In the genomic region with DNA sequence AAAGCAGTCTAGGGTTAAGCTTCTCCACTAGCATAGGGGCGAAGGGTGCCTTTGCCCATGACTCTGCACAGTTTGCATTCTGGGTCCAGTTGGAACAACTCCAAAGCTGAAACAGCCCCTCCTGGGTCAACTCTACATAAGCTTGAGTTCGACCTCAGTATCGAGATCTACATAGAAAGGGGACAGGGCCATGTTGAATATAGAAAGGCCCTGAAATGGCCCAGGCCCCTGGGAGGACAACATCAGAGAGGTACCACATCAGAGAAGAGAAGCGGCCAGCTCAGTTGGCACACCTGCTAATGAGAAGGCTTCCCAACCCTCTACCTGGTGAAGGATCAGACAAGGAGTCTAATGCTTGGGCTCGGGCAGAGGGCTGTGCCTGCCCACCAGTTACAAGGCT, we compare ENCODE assay signal across 12 cellular contexts. TPM values are rescaled to one million over a fixed set of nuclear protein-coding genes. Genes with fewer than 3 reads are reported as not detected.
DNase-seq lines count a peak whose midpoint lies in the region; ATAC-seq and TF ChIP-seq lines count a peak whose summit lies in the region.
"Had no signal": no experiment of that assay in that cellular context is flagged by ENCODE, and none has a peak within 500 bp of the region (broad histone marks: within the 10 kb centered on the region; RNA-seq: fewer than 3 reads in every experiment).

No MANE protein-coding gene starts in this region.

- H3K4me1 ChIP-seq in DND-41 (ENCODE audit: insufficient read depth, low read length) (peaks cover 100% of the 10 kb centered on the region), OCI-LY1 (ENCODE audit: insufficient read depth, low read length, severe bottlenecking) (peaks cover 63% of the 10 kb centered on the region), duodenal mucosa (ENCODE audit: control insufficient read depth in 1 of 2, insufficient read depth in 2 of 2, low read length in 2 of 2) (peaks cover 56 to 72% of the 10 kb centered on the region in 2 donors), sigmoid colon (peaks cover 0 to 5% (median 4%) of the 10 kb centered on the region in 4 donors)

- H3K9me3 ChIP-seq in DND-41 (ENCODE audit: insufficient read depth, low read length, severe bottlenecking), result no peaks in the 10 kb centered on the region
- H3K9me3 ChIP-seq in OCI-LY1 (ENCODE audit: low read length), result no peaks in the 10 kb centered on the region
- no peaks in the 10 kb centered on the region for H3K9me3 ChIP-seq in duodenal mucosa (ENCODE audit: control insufficient read depth in 1 of 2, low read length in 2 of 2)
- H3K9me3 ChIP-seq in sigmoid colon, result no peaks in the 10 kb centered on the region

- peak; percentile 41 for DNase-seq in DND-41
- DNase-seq in sigmoid colon, result no peak
- no peak for DNase-seq in NCI-H1930 (lab: John Stamatoyannopoulos, UW)
- DNase-seq: amygdala; effector CD4-positive, alpha-beta T cell; IMR-90; NCI-H82 had no signal

- WGBS in sigmoid colon, 2 donors, result 78 to 90% methylated on average over 5 of the region's 5 CpGs

- H3K27me3 ChIP-seq in DND-41 (ENCODE audit: insufficient read depth, low read length, poor library complexity), result no peaks in the 10 kb centered on the region
- no peaks in the 10 kb centered on the region for H3K27me3 ChIP-seq in OCI-LY1 (ENCODE audit: insufficient read depth, low read length)
- no peaks in the 10 kb centered on the region for H3K27me3 ChIP-seq in duodenal mucosa (ENCODE audit: control insufficient read depth in 1 of 2, insufficient read depth in 2 of 2, low read length in 2 of 2)
- peaks cover 4 to 26% (median 7%) of the 10 kb centered on the region in 3 donors for H3K27me3 ChIP-seq in sigmoid colon

- TF ChIP-seq CTCF in DND-41 (IDR thresholded peaks at IDR 0.05; ENCODE audit: borderline replicate concordance, extremely low read depth, low read length, poor library complexity, severe bottlenecking), result no peak
- TF ChIP-seq CTCF in OCI-LY1 (IDR thresholded peaks at IDR 0.05; ENCODE audit: low read length), result no peak
- no peak for TF ChIP-seq CTCF in sigmoid colon (IDR thresholded peaks at IDR 0.05)

- TF ChIP-seq EP300 in sigmoid colon (IDR thresholded peaks at IDR 0.05), result no peak

- H3K79me2 ChIP-seq in DND-41 (ENCODE audit: insufficient read depth, low read length), result peaks cover 98% of the 10 kb centered on the region
- peaks cover 10% of the 10 kb centered on the region; the same call in 1 of the 2 replicates for H3K79me2 ChIP-seq in OCI-LY1 (ENCODE audit: insufficient read depth, low read length)
- H3K79me2 ChIP-seq: parathyroid adenoma had no signal

- ATAC-seq in DND-41 (ENCODE audit: insufficient read depth, low read depth) (no peak), HG02938 (IDR thresholded peaks at IDR 0.05; ENCODE audit: unreplicated experiment) (no peak), HG02610 (IDR thresholded peaks at IDR 0.05; ENCODE audit: unreplicated experiment) (no peak)

- H3K36me3 ChIP-seq in DND-41 (ENCODE audit: insufficient read depth, low read length) (peaks cover 65% of the 10 kb centered on the region), OCI-LY1 (ENCODE audit: insufficient read depth, low read length) (peaks cover 86% of the 10 kb centered on the region), duodenal mucosa (ENCODE audit: control insufficient read depth in 1 of 2, insufficient read depth in 2 of 2, low read length in 2 of 2) (peaks cover 50 to 61% of the 10 kb centered on the region in 2 donors), sigmoid colon (no peaks in the 10 kb centered on the region)

- H3K4me2 ChIP-seq in DND-41 (ENCODE audit: insufficient read depth, low read length) (peak overlapping the region; percentile 75), OCI-LY1 (ENCODE audit: low read length) (no peak overlapping the region; the same call in 1 of the 2 replicates)

- H3K27ac ChIP-seq in DND-41 (ENCODE audit: low read length) (peak overlapping the region; percentile 89), OCI-LY1 (ENCODE audit: low read depth, low read length, poor library complexity, severe bottlenecking) (peak overlapping the region; percentile 89), duodenal mucosa (ENCODE audit: low read depth, low read length) (no peak overlapping the region), sigmoid colon (no peak overlapping the region)

- H3F3A ChIP-seq in OCI-LY1 (ENCODE audit: insufficient read depth, low read length), result no peaks in the 10 kb centered on the region

- H3K9ac ChIP-seq in DND-41 (ENCODE audit: low read depth, low read length), result peak overlapping the region; percentile 73
- peak overlapping the region; percentile 35; the same call in 1 of the 2 replicates for H3K9ac ChIP-seq in OCI-LY1 (ENCODE audit: low read length)
- peak overlapping the region; percentile 48 to 65 for H3K9ac ChIP-seq in duodenal mucosa (ENCODE audit: low read depth in 1 of 2, low read length in 2 of 2)
- H3K9ac ChIP-seq: parathyroid adenoma had no signal

- H4K20me1 ChIP-seq in DND-41 (ENCODE audit: insufficient read depth, low read length), result peaks cover 26% of the 10 kb centered on the region
- H4K20me1 ChIP-seq in OCI-LY1 (ENCODE audit: insufficient read depth, low read length), result no peaks in the 10 kb centered on the region

- H2AFZ ChIP-seq in DND-41 (ENCODE audit: low read depth, low read length) (no peak overlapping the region), OCI-LY1 (ENCODE audit: low read length) (no peak overlapping the region)
- H2AFZ ChIP-seq: parathyroid adenoma had no signal

- peak overlapping the region; percentile 57 to 76 for H3K4me3 ChIP-seq in DND-41 (ENCODE audit: low read depth in 1 of 2, low read length in 2 of 2)
- no peak overlapping the region for H3K4me3 ChIP-seq in OCI-LY1 (ENCODE audit: low read depth, low read length, poor library complexity, severe bottlenecking)
- peak overlapping the region; percentile 56 to 59 for H3K4me3 ChIP-seq in duodenal mucosa (ENCODE audit: low read depth in 1 of 2, low read length in 2 of 2)
- peak overlapping the region in 3 of 4 donors; percentile 13 to 26 (median 16) for H3K4me3 ChIP-seq in sigmoid colon

- no peaks in the 10 kb centered on the region for H3K9me2 ChIP-seq in OCI-LY1 (ENCODE audit: low read depth, low read length)

- intact Hi-C loops in sigmoid colon (cut with DNase I), result no loop called here

- no peak for TF ChIP-seq POLR2A in sigmoid colon (IDR thresholded peaks at IDR 0.05)

RNA-seq across cellular contexts. Expression of a gene that starts 1.6 kb away (rescaled TPM):
- 1 to 10 TPM; 2.3 to 5.9 (median 4.8) TPM for total RNA-seq in sigmoid colon
- 10 to 100 TPM; 34.2 to 77.0 (median 46.5) TPM for polyA plus RNA-seq in sigmoid colon

RNA-seq across cellular contexts. Expression of a gene that starts 28.7 kb away (rescaled TPM):
- total RNA-seq in sigmoid colon, result 1 to 10 TPM in 2 of 4 donors, under 1 TPM in 1, not detected in 1; 0.71 to 2.6 (median 1.8) TPM
- 10 to 100 TPM in 1 of 3 donors, not detected in 2; 11.0 TPM for polyA plus RNA-seq in sigmoid colon

RNA-seq across cellular contexts. Expression of a gene that starts 58.8 kb away (rescaled TPM):
- 10 to 100 TPM; 23.8 to 41.0 (median 30.6) TPM for total RNA-seq in sigmoid colon
- polyA plus RNA-seq in sigmoid colon, result 10 to 100 TPM in 1 of 3 donors, 1 to 10 TPM in 2; 7.2 to 29.5 (median 7.2) TPM

RNA-seq across cellular contexts. Expression of a gene that starts 58.9 kb away (rescaled TPM):
- total RNA-seq in sigmoid colon, result 10 to 100 TPM; 47.6 to 69.6 (median 54.5) TPM
- polyA plus RNA-seq in sigmoid colon, result 10 to 100 TPM; 27.0 to 58.4 (median 44.9) TPM

Comparison
In these comparisons a context has a peak if more than half of its experiments do, and no peak if none do; other contexts are left out.
1. H3K27ac ChIP-seq: peak in DND-41 (single experiment) and OCI-LY1 (single experiment); none in duodenal mucosa (single experiment) and sigmoid colon (0 of 4).
2. Peak in every context shown above with its lines, with median percentiles within 50 percentile points of each other: H3K9ac ChIP-seq.